Comparison of ENCODE assay signal across 1 cellular context in the genomic region with DNA sequence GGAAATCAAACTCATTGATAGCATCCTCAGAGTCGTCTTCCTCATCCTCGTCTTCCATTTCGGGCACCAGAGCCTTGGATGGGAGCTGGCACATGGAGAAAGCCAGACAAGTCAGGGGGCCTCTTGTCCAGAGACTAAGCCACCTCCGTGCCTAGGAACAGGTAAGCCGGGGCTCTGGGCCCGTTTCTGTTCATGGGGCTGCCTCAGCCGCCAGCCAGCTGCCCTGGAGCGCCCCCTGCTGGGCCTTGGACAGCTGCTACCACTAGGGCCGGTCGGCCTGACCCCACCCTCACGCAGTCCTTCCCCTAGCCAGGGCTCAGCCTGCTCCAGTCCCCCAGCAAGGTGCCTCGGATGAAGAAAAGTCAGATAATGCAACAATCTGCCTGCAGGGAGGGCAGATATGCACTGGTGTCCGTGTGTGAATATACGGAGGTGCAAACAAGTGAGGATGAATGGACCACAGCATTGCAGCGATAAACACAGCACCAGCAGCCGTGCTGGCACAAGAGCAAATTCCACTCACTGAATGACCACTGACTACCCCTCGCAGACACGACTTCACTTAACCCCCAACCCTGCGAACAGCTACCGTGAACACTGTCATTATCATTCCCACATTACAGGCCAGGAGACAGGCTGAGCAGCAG.
TF ChIP-seq lines count a peak whose summit lies in the region.

No MANE protein-coding gene starts in this region.

TF ChIP-seq in HEK293T, 16 proteins besides CTCF, POLR2A, EP300 and RAD21 (continued from another document):
- TF ChIP-seq, protein P1, sequence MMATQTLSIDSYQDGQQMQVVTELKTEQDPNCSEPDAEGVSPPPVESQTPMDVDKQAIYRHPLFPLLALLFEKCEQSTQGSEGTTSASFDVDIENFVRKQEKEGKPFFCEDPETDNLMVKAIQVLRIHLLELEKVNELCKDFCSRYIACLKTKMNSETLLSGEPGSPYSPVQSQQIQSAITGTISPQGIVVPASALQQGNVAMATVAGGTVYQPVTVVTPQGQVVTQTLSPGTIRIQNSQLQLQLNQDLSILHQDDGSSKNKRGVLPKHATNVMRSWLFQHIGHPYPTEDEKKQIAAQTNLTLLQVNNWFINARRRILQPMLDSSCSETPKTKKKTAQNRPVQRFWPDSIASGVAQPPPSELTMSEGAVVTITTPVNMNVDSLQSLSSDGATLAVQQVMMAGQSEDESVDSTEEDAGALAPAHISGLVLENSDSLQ (IDR thresholded peaks at IDR 0.05) = no peak
- TF ChIP-seq ZNF384 (IDR thresholded peaks at IDR 0.05) (no peak), LEF1 (IDR thresholded peaks at IDR 0.05; ENCODE audit: borderline replicate concordance) (no peak), SUZ12 (IDR thresholded peaks at IDR 0.05) (no peak), FOXM1 (IDR thresholded peaks at IDR 0.05; ENCODE audit: borderline replicate concordance) (no peak), FOXA1 (IDR thresholded peaks at IDR 0.05) (no peak), L3MBTL2 (conservative IDR thresholded peaks at IDR 0.05) (no peak), CTBP1 (IDR thresholded peaks at IDR 0.05; ENCODE audit: borderline replicate concordance) (no peak), FOXK2 (IDR thresholded peaks at IDR 0.05) (no peak), NFRKB (IDR thresholded peaks at IDR 0.05) (no peak), ARNT (IDR thresholded peaks at IDR 0.05) (no peak), BHLHE40 (IDR thresholded peaks at IDR 0.05; ENCODE audit: borderline replicate concordance) (no peak), SP1 (IDR thresholded peaks at IDR 0.05) (no peak)
